Comparison of ENCODE assay signal across 17 cellular contexts in the genomic region with DNA sequence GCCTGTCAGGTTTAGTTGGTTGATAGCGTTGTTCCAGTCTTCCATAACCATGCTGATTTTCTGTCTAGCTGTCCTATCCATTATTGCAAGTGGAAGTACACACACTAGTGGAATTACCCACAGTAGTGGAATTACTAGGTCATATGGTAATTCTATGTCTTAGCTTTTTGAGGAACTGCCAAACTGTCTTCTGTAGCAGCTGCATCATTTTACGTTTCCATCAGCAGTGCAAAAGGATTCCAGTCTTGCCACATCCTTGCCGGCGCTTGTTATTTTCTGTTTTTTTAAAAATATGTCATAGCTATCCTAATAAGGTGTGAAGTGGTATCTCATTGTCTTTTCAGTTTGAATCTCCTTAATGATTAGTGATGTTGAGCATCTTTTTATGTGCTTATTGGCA. TPM values are rescaled to one million over a fixed set of nuclear protein-coding genes. Genes with fewer than 3 reads are reported as not detected.
A peak's percentile ranks its signal among the peaks of the same experiment; 100 is the strongest.
DNase-seq lines count a peak whose midpoint lies in the region; ATAC-seq, FAIRE-seq and TF ChIP-seq lines count a peak whose summit lies in the region.
"Had no signal": no experiment of that assay in that cellular context is flagged by ENCODE, and none has a peak within 500 bp of the region (broad histone marks: within the 10 kb centered on the region; RNA-seq: fewer than 3 reads in every experiment).

No MANE protein-coding gene starts in this region.

- peak overlapping the region; percentile 61 for H2AFZ ChIP-seq in K562 (ENCODE audit: low read depth, low read length)

- in situ Hi-C loops in K562 (cut with MboI): no loop called here

- no peak for FAIRE-seq in K562 (lab: Jason Lieb, UNC)

- H3K4me3 ChIP-seq in K562 (no peak overlapping the region), left ventricle myocardium inferior (no peak overlapping the region)
- H3K4me3 ChIP-seq: right lobe of liver had no signal

- TF ChIP-seq RAD21 in K562 (CRISPR knock-in tag; conservative IDR thresholded peaks at IDR 0.05 in 1 of 2, IDR thresholded peaks at IDR 0.05 in 1 of 2): no peak

- CTCF ChIA-PET in K562 (lab: Yijun Ruan, JAX; ENCODE audit: low intra/inter-chr PET ratio): no interaction called here

- H3K4me1 ChIP-seq in K562 (replicated peaks in 1 of 2; ENCODE audit: control insufficient read depth in 2 of 2, insufficient read depth in 2 of 2, low read length in 2 of 2) (peaks cover under 1 to 2% of the 10 kb centered on the region in 2 experiments; a peak in 4 of 5 replicates), left ventricle myocardium inferior (peaks cover 5% of the 10 kb centered on the region)

- no peak for TF ChIP-seq EP300 in K562 (IDR thresholded peaks at IDR 0.05; ENCODE audit: low read length)

- no TSS peak for BruUV-seq in K562 (replicated peaks; lab: Mats Ljungman, UMichigan)

- TF ChIP-seq POLR2A in K562 (conservative IDR thresholded peaks at IDR 0.05): no peak

- H3K9ac ChIP-seq in K562 (ENCODE audit: insufficient read depth in 1 of 2, low read depth in 2 of 2, low read length in 2 of 2): no peak overlapping the region

- H3K36me3 ChIP-seq in K562 (ENCODE audit: control insufficient read depth, insufficient read depth, low read length) (no peaks in the 10 kb centered on the region; the same call in 2 of the 3 replicates), left ventricle myocardium inferior (no peaks in the 10 kb centered on the region)
- H3K36me3 ChIP-seq: right lobe of liver had no signal

- H4K20me1 ChIP-seq in K562 (replicated peaks; ENCODE audit: control insufficient read depth, insufficient read depth, low read length): no peaks in the 10 kb centered on the region

- 76% methylated on average over 4 of the region's 4 CpGs for WGBS in K562 (ENCODE audit: insufficient coverage, low coverage, missing lambda C conversion rate)

- DNase-seq in LHCN-M2 (ENCODE audit: low read depth): peak; percentile 49
- no peak for DNase-seq in K562 (ENCODE audit: extremely low read depth in 1 of 4, low spot score in 3 of 4)
- no peak for DNase-seq in left ventricle myocardium inferior
- no peak for DNase-seq in sciatic nerve (ENCODE audit: low spot score)
- no peak for DNase-seq in ureter (ENCODE audit: low spot score)
- DNase-seq in stimulated activated CD4-positive, alpha-beta T cell treated with anti-CD3 and anti-CD28 coated beads, Interleukin-4, amount 100 ng/mL, for 24 hours: no peak
- DNase-seq: activated CD4-positive, alpha-beta T cell treated with anti-CD3 and anti-CD28 coated beads, Interleukin-2, amount 50 U/mL, for 1 hour; activated T-cell treated with anti-CD3 and anti-CD28 coated beads for 4 hours; islet precursor cell; NCI-H1092; NCI-H526; nucleus accumbens; right lobe of liver; substantia nigra had no signal

- no peaks in the 10 kb centered on the region for H3K9me1 ChIP-seq in K562 (ENCODE audit: control insufficient read depth, insufficient read depth, low read length)

- H3K4me2 ChIP-seq in K562 (ENCODE audit: insufficient read depth, low read length): no peak overlapping the region

- no peak for TF ChIP-seq CTCF in K562 (IDR thresholded peaks at IDR 0.05 in 2 of 3, conservative IDR thresholded peaks at IDR 0.05 in 1 of 3; ENCODE audit: insufficient read depth in 2 of 3, low read depth in 1 of 3, low read length in 3 of 3)
- no peak for TF ChIP-seq CTCF in left ventricle myocardium inferior (IDR thresholded peaks at IDR 0.05; ENCODE audit: borderline replicate concordance)

- no peaks in the 10 kb centered on the region for H3K79me2 ChIP-seq in K562 (ENCODE audit: control insufficient read depth, insufficient read depth, low read length)

- H3K27me3 ChIP-seq in K562 (ENCODE audit: control insufficient read depth in 2 of 2, insufficient read depth in 2 of 2, low read length in 2 of 2): no peaks in the 10 kb centered on the region
- H3K27me3 ChIP-seq in left ventricle myocardium inferior (ENCODE audit: low read depth): no peaks in the 10 kb centered on the region
- H3K27me3 ChIP-seq: right lobe of liver had no signal

- POLR2A ChIA-PET in K562 (lab: Yijun Ruan, JAX): no interaction called here

- H3K9me3 ChIP-seq in K562 (replicated peaks; ENCODE audit: control insufficient read depth, insufficient read depth, low read depth, low read length): no peaks in the 10 kb centered on the region
- H3K9me3 ChIP-seq in left ventricle myocardium inferior (replicated peaks): peaks cover 3% of the 10 kb centered on the region
- H3K9me3 ChIP-seq: right lobe of liver had no signal

- H3K27ac ChIP-seq in K562 (ENCODE audit: extremely low read depth, low read depth, low read length) (no peak overlapping the region), left ventricle myocardium inferior (replicated peaks) (peak overlapping the region; percentile 64)
- H3K27ac ChIP-seq: epithelial cell of prostate, right lobe of liver had no signal

- intact Hi-C loops in K562 (cut with micrococcal nuclease) (no loop called here), left ventricle myocardium inferior (cut with micrococcal nuclease) (no loop called here), sciatic nerve (cut with DNase I) (no loop called here)

- no peak for ATAC-seq in K562
- ATAC-seq in sciatic nerve: peak; percentile 35
- ATAC-seq in GM19467 (IDR thresholded peaks at IDR 0.05; ENCODE audit: unreplicated experiment): no peak
- ATAC-seq in activated CD4-positive, CD25-positive, alpha-beta regulatory T cell treated with anti-CD3 and anti-CD28 coated beads, Interleukin-2, amount 50 U/mL, for 24 hours: no peak

RNA-seq across cellular contexts. Expression of a gene that starts 17.2 kb away (rescaled TPM):
- total RNA-seq in LHCN-M2 (2014; rRNA removed) (90.6 and 91.0 TPM in 2 replicates), K562 (2014; rRNA removed) (22.3 and 29.1 TPM in 2 replicates), K562 (2014; rRNA removed; fragmentation: Illumina TruSeq; extraction: Trizol) (11.0 and 11.8 TPM in 2 replicates), K562 (2015; rRNA removed; fragmentation: Illumina TruSeq; extraction: Trizol) (14.5 and 14.9 TPM in 2 replicates), K562 (2021) (33.6 and 36.7 TPM in 2 replicates), left ventricle myocardium inferior (19.1 TPM), sciatic nerve (72.8 TPM), ureter (82.7 TPM)
- polyA plus RNA-seq in LHCN-M2 (2012): 68.3 TPM
- total RNA-seq in K562 (2011; cell fraction: chromatin; rRNA removed; ENCODE audit: low replicate concordance): 22.0 and 61.8 TPM in 2 replicates
- total RNA-seq in K562 (2011; cell fraction: nucleolus; rRNA removed): 61.1 and 68.0 TPM in 2 replicates
- total RNA-seq in K562 (2011; cell fraction: nucleoplasm; rRNA removed): 53.5 and 72.0 TPM in 2 replicates
- polyA plus RNA-seq in K562 (2011; rRNA removed) (17.9 and 33.4 TPM in 2 replicates), K562 (2014; fragmentation: Illumina TruSeq; extraction: Trizol) (23.8 and 45.5 TPM in 2 replicates), K562 (2014; fragmentation: Nextera tagmentation; extraction: Ambion mirVana) (1 to 10 TPM; 3.3 to 5.4 TPM), K562 (2014; rRNA removed) (20.1 and 20.9 TPM in 2 replicates)
- 31.3 and 72.7 TPM in 2 replicates for polyA plus RNA-seq in K562 (2011; cell fraction: cytosol; rRNA removed)
- polyA plus RNA-seq in K562 (2011; cell fraction: nucleus; rRNA removed): 19.7 and 50.0 TPM in 2 replicates
- polyA plus RNA-seq in K562 (2012): 37.9 and 107 TPM in 2 replicates
- polyA minus RNA-seq in K562 (2011; rRNA and poly(A)+ RNA removed): 12.8 and 15.1 TPM in 2 replicates
- polyA minus RNA-seq in K562 (2011; cell fraction: cytosol; rRNA and poly(A)+ RNA removed): 20.8 and 31.7 TPM in 2 replicates
- 10.0 and 15.5 TPM in 2 replicates for polyA minus RNA-seq in K562 (2011; cell fraction: nucleus; rRNA and poly(A)+ RNA removed)

RNA-seq across cellular contexts. Expression of a gene that starts 48.0 kb away (rescaled TPM):
- total RNA-seq in LHCN-M2 (2014; rRNA removed): not detected in 2 replicates
- polyA plus RNA-seq in LHCN-M2 (2012): not detected
- 2.5 TPM in 1 of 2 replicates, not detected in the other for total RNA-seq in K562 (2011; cell fraction: chromatin; rRNA removed; ENCODE audit: low replicate concordance)
- 2.9 and 3.2 TPM in 2 replicates for total RNA-seq in K562 (2011; cell fraction: nucleolus; rRNA removed)
- 2.6 TPM in 1 of 2 replicates, not detected in the other for total RNA-seq in K562 (2011; cell fraction: nucleoplasm; rRNA removed)
- 0.45 and 1.0 TPM in 2 replicates for total RNA-seq in K562 (2014; rRNA removed)
- 0.38 and 0.58 TPM in 2 replicates for total RNA-seq in K562 (2014; rRNA removed; fragmentation: Illumina TruSeq; extraction: Trizol)
- 1.8 TPM in 2 replicates for total RNA-seq in K562 (2015; rRNA removed; fragmentation: Illumina TruSeq; extraction: Trizol)
- 0.45 and 0.80 TPM in 2 replicates for total RNA-seq in K562 (2021)
- 1.1 and 3.6 TPM in 2 replicates for polyA plus RNA-seq in K562 (2011; rRNA removed)
- 1.7 and 10.5 TPM in 2 replicates for polyA plus RNA-seq in K562 (2011; cell fraction: cytosol; rRNA removed)
- 2.2 TPM in 1 of 2 replicates, not detected in the other for polyA plus RNA-seq in K562 (2011; cell fraction: nucleus; rRNA removed)
- 0.92 and 1.1 TPM in 2 replicates for polyA plus RNA-seq in K562 (2012)
- polyA plus RNA-seq in K562 (2014; fragmentation: Illumina TruSeq; extraction: Trizol): 1.0 TPM in 2 replicates
- under 1 TPM in 1 of 2 experiments, not detected in 1; 0.85 TPM for polyA plus RNA-seq in K562 (2014; fragmentation: Nextera tagmentation; extraction: Ambion mirVana)
- polyA plus RNA-seq in K562 (2014; rRNA removed): 0.77 and 1.3 TPM in 2 replicates
- polyA minus RNA-seq in K562 (2011; rRNA and poly(A)+ RNA removed): 0.42 and 2.8 TPM in 2 replicates
- not detected in 2 replicates for polyA minus RNA-seq in K562 (2011; cell fraction: cytosol; rRNA and poly(A)+ RNA removed)
- not detected in 2 replicates for polyA minus RNA-seq in K562 (2011; cell fraction: nucleus; rRNA and poly(A)+ RNA removed)
- not detected for total RNA-seq in left ventricle myocardium inferior
- 0.67 TPM for total RNA-seq in sciatic nerve
- total RNA-seq in ureter: not detected

RNA-seq across cellular contexts. Expression of a gene that starts 53.3 kb away (rescaled TPM):
- total RNA-seq in LHCN-M2 (2014; rRNA removed) (97.7 and 122 TPM in 2 replicates), K562 (2014; rRNA removed) (137 and 192 TPM in 2 replicates), K562 (2014; rRNA removed; fragmentation: Illumina TruSeq; extraction: Trizol) (36.0 and 53.7 TPM in 2 replicates), K562 (2015; rRNA removed; fragmentation: Illumina TruSeq; extraction: Trizol) (40.8 and 42.0 TPM in 2 replicates), K562 (2021) (138 and 142 TPM in 2 replicates), left ventricle myocardium inferior (72.9 TPM), sciatic nerve (89.2 TPM), ureter (158 TPM)
- 46.5 TPM for polyA plus RNA-seq in LHCN-M2 (2012)
- 102 and 236 TPM in 2 replicates for total RNA-seq in K562 (2011; cell fraction: chromatin; rRNA removed; ENCODE audit: low replicate concordance)
- total RNA-seq in K562 (2011; cell fraction: nucleolus; rRNA removed): 297 and 329 TPM in 2 replicates
- 126 and 148 TPM in 2 replicates for total RNA-seq in K562 (2011; cell fraction: nucleoplasm; rRNA removed)
- polyA plus RNA-seq in K562 (2011; rRNA removed) (33.8 and 51.7 TPM in 2 replicates), K562 (2014; fragmentation: Illumina TruSeq; extraction: Trizol) (75.6 and 89.8 TPM in 2 replicates), K562 (2014; fragmentation: Nextera tagmentation; extraction: Ambion mirVana) (10 to 100 TPM in 1 of 2 experiments, 1 to 10 TPM in 1; 4.7 to 10.6 TPM), K562 (2014; rRNA removed) (67.5 and 76.6 TPM in 2 replicates)
- 42.7 and 139 TPM in 2 replicates for polyA plus RNA-seq in K562 (2011; cell fraction: cytosol; rRNA removed)
- 158 and 263 TPM in 2 replicates for polyA plus RNA-seq in K562 (2011; cell fraction: nucleus; rRNA removed)
- 72.0 and 103 TPM in 2 replicates for polyA plus RNA-seq in K562 (2012)
- polyA minus RNA-seq in K562 (2011; rRNA and poly(A)+ RNA removed): 24.0 and 27.0 TPM in 2 replicates
- 76.6 and 85.5 TPM in 2 replicates for polyA minus RNA-seq in K562 (2011; cell fraction: cytosol; rRNA and poly(A)+ RNA removed)
- 41.2 and 50.2 TPM in 2 replicates for polyA minus RNA-seq in K562 (2011; cell fraction: nucleus; rRNA and poly(A)+ RNA removed)
